In genomic region chr13:97240789-97241734, GRCh38 we compare ENCODE assay signal across 20 cellular contexts. TPM values are rescaled to one million over a fixed set of nuclear protein-coding genes. Genes with fewer than 3 reads are reported as not detected.
DNase-seq lines count a peak whose midpoint lies in the region; ATAC-seq and TF ChIP-seq lines count a peak whose summit lies in the region.
"Had no signal": no experiment of that assay in that cellular context is flagged by ENCODE, and none has a peak within 500 bp of the region (broad histone marks: within the 10 kb centered on the region; RNA-seq: fewer than 3 reads in every experiment).

No MANE protein-coding gene starts in this region.

- peaks cover 91% of the 10 kb centered on the region for H4K20me1 ChIP-seq in PC-9 (ENCODE audit: insufficient read depth)

- no peak for ATAC-seq in activated T-cell treated with anti-CD3 and anti-CD28 coated beads, Interleukin-2, amount 50 U/mL, for 72 hours (replicated peaks in 1 of 2)
- peak; percentile 59 to 77 for ATAC-seq in right cardiac atrium
- ATAC-seq in omental fat pad (ENCODE audit: low FRiP score), result peak; percentile 16
- ATAC-seq in upper lobe of right lung, result peak; percentile 6

- H3K27ac ChIP-seq in right cardiac atrium (ENCODE audit: low read length) (peak overlapping the region; percentile 73), upper lobe of right lung (peak overlapping the region; percentile 49), PC-9 (no peak overlapping the region)
- H3K27ac ChIP-seq: 22Rv1, KMS-11 had no signal

- H3K9me3 ChIP-seq in right cardiac atrium (ENCODE audit: control insufficient read depth, low read length) (no peaks in the 10 kb centered on the region), upper lobe of right lung (no peaks in the 10 kb centered on the region), PC-9 (ENCODE audit: insufficient read depth, low read depth) (no peaks in the 10 kb centered on the region)
- H3K9me3 ChIP-seq: left lung had no signal

- DNase-seq in activated T-cell treated with anti-CD3 and anti-CD28 coated beads, Interleukin-2, amount 50 U/mL, for 72 hours, result no peak
- DNase-seq in activated T-cell treated with anti-CD3 and anti-CD28 coated beads for 4 hours (no peak), right cardiac atrium (peak in 1 of 3 donors; percentile 36), omental fat pad (ENCODE audit: low spot score) (no peak), upper lobe of right lung (no peak), GOT3 (lab: John Stamatoyannopoulos, UW) (no peak), NCI-H82 treated with DMSO at 0.1 percent for 48 hours (lab: John Stamatoyannopoulos, UW; ENCODE audit: unreplicated experiment) (no peak), PC-9 (no peak)
- DNase-seq: activated CD4-positive, alpha-beta T cell treated with anti-CD3 and anti-CD28 coated beads for 1 hour; activated naive CD8-positive, alpha-beta T cell treated with anti-CD3 and anti-CD28 coated beads, Interleukin-2, amount 10 ng/mL, durations not matched to agents 7 days and 5 days; cerebellar nuclear complex; DMS79 treated with DMSO at 0.1 percent for 48 hours; HFFc6; left lung; NCI-H2171 treated with DMSO at 0.1 percent for 48 hours; SHP77 treated with DMSO at 0.1 percent for 48 hours; stimulated activated naive CD4-positive, alpha-beta T cell had no signal

- 40% methylated on average over 8 of the region's 8 CpGs for WGBS in right cardiac atrium

- H3K27me3 ChIP-seq in right cardiac atrium (ENCODE audit: control insufficient read depth, insufficient read depth) (no peaks in the 10 kb centered on the region), upper lobe of right lung (no peaks in the 10 kb centered on the region), PC-9 (ENCODE audit: insufficient read depth, low read depth) (no peaks in the 10 kb centered on the region)
- H3K27me3 ChIP-seq: left lung had no signal

- no peaks in the 10 kb centered on the region for H3K9me3 Mint-ChIP-seq in activated T-cell treated with anti-CD3 and anti-CD28 coated beads, Interleukin-2, amount 50 U/mL, for 72 hours
- H3K9me3 Mint-ChIP-seq: activated naive CD8-positive, alpha-beta T cell treated with anti-CD3 and anti-CD28 coated beads, Interleukin-2, amount 10 ng/mL, durations not matched to agents 7 days and 5 days; HFFc6; T-helper 2 cell treated with Interferon-gamma antibody and Interleukin-4, amounts not matched to agents 5 μg/mL and 100 μg/mL, for 36 hours had no signal

- H3K36me3 Mint-ChIP-seq in activated T-cell treated with anti-CD3 and anti-CD28 coated beads, Interleukin-2, amount 50 U/mL, for 72 hours (ENCODE audit: insufficient read depth in 2 of 2), result no peaks in the 10 kb centered on the region

- POLR2A ChIA-PET in PC-9 (lab: Charles Lee; ENCODE audit: unreplicated experiment), result no interaction called here

- intact Hi-C loops in right cardiac atrium (cut with DNase I) (no loop called here), upper lobe of right lung (cut with DNase I) (no loop called here), PC-9 (cut with micrococcal nuclease; ENCODE audit: unreplicated experiment) (no loop called here)

- H3F3A ChIP-seq in PC-9 (ENCODE audit: insufficient read depth, low read depth), result peaks cover 13% of the 10 kb centered on the region

- H3K79me2 ChIP-seq in PC-9 (ENCODE audit: low read depth), result peaks cover 100% of the 10 kb centered on the region

- no peaks in the 10 kb centered on the region for H3K27me3 Mint-ChIP-seq in activated T-cell treated with anti-CD3 and anti-CD28 coated beads, Interleukin-2, amount 50 U/mL, for 72 hours (ENCODE audit: low read depth)
- H3K27me3 Mint-ChIP-seq: activated naive CD8-positive, alpha-beta T cell treated with anti-CD3 and anti-CD28 coated beads, Interleukin-2, amount 10 ng/mL, durations not matched to agents 7 days and 5 days had no signal

- H3K9me2 ChIP-seq in PC-9 (ENCODE audit: insufficient read depth), result no peaks in the 10 kb centered on the region

- H3K4me3 ChIP-seq in right cardiac atrium (ENCODE audit: low read length), result no peak overlapping the region
- H3K4me3 ChIP-seq in upper lobe of right lung, result no peak overlapping the region
- H3K4me3 ChIP-seq in PC-9, result no peak overlapping the region
- H3K4me3 ChIP-seq: left lung had no signal

- H3K4me2 ChIP-seq in PC-9, result no peak overlapping the region
- H3K4me2 ChIP-seq: KMS-11 had no signal

- CTCF ChIA-PET in PC-9 (lab: Charles Lee), result no interaction called here

- H3K4me1 ChIP-seq in right cardiac atrium (ENCODE audit: control insufficient read depth, insufficient read depth, low read length) (peaks cover 35% of the 10 kb centered on the region), upper lobe of right lung (peaks cover 86% of the 10 kb centered on the region), PC-9 (replicated peaks; ENCODE audit: insufficient read depth) (0 out of 2 replicates have a peak, but pooled peaks cover 13% of the 10 kb centered on the region)

- no TSS peak for BruUV-seq in PC-9 (replicated peaks; lab: Mats Ljungman, UMichigan)

- H3K36me3 ChIP-seq in upper lobe of right lung, result no peaks in the 10 kb centered on the region
- peaks cover 56% of the 10 kb centered on the region for H3K36me3 ChIP-seq in PC-9 (ENCODE audit: low read depth)
- H3K36me3 ChIP-seq: left lung had no signal

- H3K4me1 Mint-ChIP-seq in activated T-cell treated with anti-CD3 and anti-CD28 coated beads, Interleukin-2, amount 50 U/mL, for 72 hours (ENCODE audit: low read depth), result peaks cover 29% of the 10 kb centered on the region

- TF ChIP-seq CTCF in omental fat pad (IDR thresholded peaks at IDR 0.05), result no peak
- no peak for TF ChIP-seq CTCF in upper lobe of right lung (IDR thresholded peaks at IDR 0.05)
- TF ChIP-seq CTCF in PC-9 (conservative IDR thresholded peaks at IDR 0.05), result no peak

- no peak overlapping the region for H2AFZ ChIP-seq in PC-9

- H3K4me3 Mint-ChIP-seq in activated T-cell treated with anti-CD3 and anti-CD28 coated beads, Interleukin-2, amount 50 U/mL, for 72 hours, result no peak overlapping the region
- H3K4me3 Mint-ChIP-seq: activated naive CD8-positive, alpha-beta T cell treated with anti-CD3 and anti-CD28 coated beads, Interleukin-2, amount 10 ng/mL, durations not matched to agents 7 days and 5 days; HFFc6; T-helper 2 cell treated with Interferon-gamma antibody and Interleukin-4, amounts not matched to agents 5 μg/mL and 100 μg/mL, for 36 hours had no signal

- H3K27ac Mint-ChIP-seq in activated T-cell treated with anti-CD3 and anti-CD28 coated beads, Interleukin-2, amount 50 U/mL, for 72 hours, result peak overlapping the region; percentile 1
- H3K27ac Mint-ChIP-seq: activated naive CD8-positive, alpha-beta T cell treated with anti-CD3 and anti-CD28 coated beads, Interleukin-2, amount 10 ng/mL, durations not matched to agents 7 days and 5 days; HFFc6; T-helper 2 cell treated with Interferon-gamma antibody and Interleukin-4, amounts not matched to agents 5 μg/mL and 100 μg/mL, for 36 hours had no signal

RNA-seq across cellular contexts. Expression of gene MBNL2, which starts 18.9 kb away (rescaled TPM):
- total RNA-seq in activated T-cell treated with anti-CD3 and anti-CD28 coated beads, Interleukin-2, amount 50 U/mL, for 72 hours, result 10 to 100 TPM; 14.9 to 26.9 TPM
- 10 to 100 TPM; 71.8 to 89.6 (median 76.2) TPM for total RNA-seq in right cardiac atrium
- polyA plus RNA-seq in right cardiac atrium, result 23.2 TPM
- 100 to 1,000 TPM; 105 to 132 (median 123) TPM for total RNA-seq in omental fat pad
- 60.6 TPM for total RNA-seq in upper lobe of right lung
- total RNA-seq in PC-9 (2021), result 57.7 and 91.3 TPM in 2 replicates

Comparison
In these comparisons a context has a peak if more than half of its experiments do, and no peak if none do; other contexts are left out.
1. ATAC-seq: peak in right cardiac atrium (2 of 2), omental fat pad (single experiment) and upper lobe of right lung (single experiment); none in activated T-cell treated with anti-CD3 and anti-CD28 coated beads, Interleukin-2, amount 50 U/mL, for 72 hours (0 of 2).